Comparison of ENCODE assay signal across 23 cellular contexts in genomic region chr1:47469910-47470309, GRCh38. TPM values are rescaled to one million over a fixed set of nuclear protein-coding genes. Genes with fewer than 3 reads are reported as not detected.
"Had no signal": no experiment of that assay in that cellular context is flagged by ENCODE, and none has a peak within 500 bp of the region (broad histone marks: within the 10 kb centered on the region; RNA-seq: fewer than 3 reads in every experiment).

No MANE protein-coding gene starts in this region.

- DNase-seq: activated CD4-positive, alpha-beta T cell treated with anti-CD3 and anti-CD28 coated beads, Interleukin-2, amount 50 U/mL, for 4 hours; activated gamma-delta T cell; activated T-cell treated with anti-CD3 and anti-CD28 coated beads, Interleukin-2, amount 50 U/mL, for 72 hours; adrenal gland; cortex of kidney; head of caudate nucleus; kidney glomerular epithelial cell; left ventricle myocardium inferior; mammary epithelial cell; midbrain; nucleus accumbens; sigmoid colon; stimulated activated CD4-positive, alpha-beta T cell treated with anti-CD3 and anti-CD28 coated beads, Interleukin-4, amount 100 ng/mL, for 24 hours; testis had no signal

- FAIRE-seq: astrocyte, frontal cortex had no signal

- H3K4me1 ChIP-seq: adrenal gland, breast epithelium, left ventricle myocardium inferior, sigmoid colon, testis had no signal

- H3K9me3 ChIP-seq: adrenal gland, breast epithelium, left ventricle myocardium inferior, sigmoid colon, testis had no signal

- H3K27ac ChIP-seq: adrenal gland, left ventricle myocardium inferior, sigmoid colon, testis, VCaP had no signal

- H3K4me3 ChIP-seq: adrenal gland, breast epithelium, left ventricle myocardium inferior, sigmoid colon, testis had no signal

- H3K27me3 ChIP-seq: testis had no signal

- ATAC-seq: activated naive CD4-positive, alpha-beta T cell treated with anti-CD3 and anti-CD28 coated beads, Interleukin-2, amount 50 U/mL, for 72 hours had no signal

- H3K36me3 ChIP-seq: adrenal gland, breast epithelium, left ventricle myocardium inferior, sigmoid colon had no signal

RNA-seq across cellular contexts. Expression of gene FOXD2, which starts 32.1 kb away (rescaled TPM):
- total RNA-seq: left ventricle myocardium inferior had no signal

RNA-seq across cellular contexts. Expression of gene FOXE3, which starts 53.8 kb away (rescaled TPM):
- total RNA-seq: activated CD8-positive, alpha-beta memory T cell treated with anti-CD3 and anti-CD28 coated beads for 36 hours; activated naive CD4-positive, alpha-beta T cell treated with anti-CD3 and anti-CD28 coated beads, Interleukin-2, amount 50 U/mL, for 72 hours; activated T-cell treated with anti-CD3 and anti-CD28 coated beads, Interleukin-2, amount 50 U/mL, for 72 hours; adrenal gland; breast epithelium; frontal cortex; left ventricle myocardium inferior; mammary epithelial cell; sigmoid colon; T-helper 2 cell treated with Interferon-gamma antibody and Interleukin-4, amounts not matched to agents 100 ng/mL and 5 ng/mL, for 36 hours; ureter had no signal
- polyA plus RNA-seq: esophagus had no signal
